In genomic region chr22:30078320-30079311, GRCh38 we compare ENCODE assay signal across 10 cellular contexts. TPM values are rescaled to one million over a fixed set of nuclear protein-coding genes. Genes with fewer than 3 reads are reported as not detected.
DNase-seq lines count a peak whose midpoint lies in the region; ATAC-seq lines count a peak whose summit lies in the region.
"Had no signal": no experiment of that assay in that cellular context is flagged by ENCODE, and none has a peak within 500 bp of the region (broad histone marks: within the 10 kb centered on the region; RNA-seq: fewer than 3 reads in every experiment).

No MANE protein-coding gene starts in this region.

- no peaks in the 10 kb centered on the region for H3K27me3 ChIP-seq in CD8-positive, alpha-beta memory T cell (ENCODE audit: insufficient read depth, low read length, poor library complexity, severe bottlenecking)
- H3K27me3 ChIP-seq: pancreas had no signal

- peaks cover 9% of the 10 kb centered on the region for H3K4me1 ChIP-seq in CD8-positive, alpha-beta memory T cell (ENCODE audit: insufficient read depth, low read length)
- H3K4me1 ChIP-seq: pancreas had no signal

- no peaks in the 10 kb centered on the region for H3K9me3 ChIP-seq in CD8-positive, alpha-beta memory T cell (ENCODE audit: low read length)
- H3K9me3 ChIP-seq: pancreas had no signal

- peaks cover 0 to 1% (median 0%) of the 10 kb centered on the region in 3 donors for H3K36me3 Mint-ChIP-seq in CD8-positive, alpha-beta memory T cell
- H3K36me3 Mint-ChIP-seq in activated CD4-positive, alpha-beta memory T cell treated with anti-CD3 and anti-CD28 coated beads, Interleukin-2, amount 10 ng/mL, durations not matched to agents 7 days and 5 days (ENCODE audit: low read depth), result no peaks in the 10 kb centered on the region

- H3K4me1 Mint-ChIP-seq in CD8-positive, alpha-beta memory T cell, result peaks cover 9 to 14% (median 13%) of the 10 kb centered on the region in 3 donors
- H3K4me1 Mint-ChIP-seq in activated CD4-positive, alpha-beta memory T cell treated with anti-CD3 and anti-CD28 coated beads, Interleukin-2, amount 10 ng/mL, durations not matched to agents 7 days and 5 days, result peaks cover 11% of the 10 kb centered on the region

- peaks cover 0 to 6% of the 10 kb centered on the region in 2 donors for H3K27me3 Mint-ChIP-seq in CD8-positive, alpha-beta memory T cell
- H3K27me3 Mint-ChIP-seq in activated CD4-positive, alpha-beta memory T cell treated with anti-CD3 and anti-CD28 coated beads, Interleukin-2, amount 10 ng/mL, durations not matched to agents 7 days and 5 days, result peaks cover 7% of the 10 kb centered on the region

- H3K27ac ChIP-seq in CD8-positive, alpha-beta memory T cell (ENCODE audit: low read depth, low read length), result no peak overlapping the region
- H3K27ac ChIP-seq: pancreas had no signal

- POLR2A ChIA-PET in CD8-positive, alpha-beta memory T cell (lab: Charles Lee), result no interaction called here
- POLR2A ChIA-PET in activated CD4-positive, alpha-beta memory T cell treated with anti-CD3 and anti-CD28 coated beads, Interleukin-2, amount 10 ng/mL, durations not matched to agents 7 days and 5 days (lab: Charles Lee), result interaction anchor here (0.6 to 1.2 kb wide), 3 partner anchors 10 to 668 kb away, joined by 3 read pairs; no protein-coding TSS in a partner anchor

- no peaks in the 10 kb centered on the region for H3K9me3 Mint-ChIP-seq in CD8-positive, alpha-beta memory T cell
- no peaks in the 10 kb centered on the region for H3K9me3 Mint-ChIP-seq in activated CD4-positive, alpha-beta memory T cell treated with anti-CD3 and anti-CD28 coated beads, Interleukin-2, amount 10 ng/mL, durations not matched to agents 7 days and 5 days

- no peaks in the 10 kb centered on the region for H3K36me3 ChIP-seq in CD8-positive, alpha-beta memory T cell (ENCODE audit: insufficient read depth, low read length)
- H3K36me3 ChIP-seq: pancreas had no signal

- H3K27ac Mint-ChIP-seq in CD8-positive, alpha-beta memory T cell, result peak overlapping the region in 7 of 8 donors; percentile 55 to 91 (median 81)
- H3K27ac Mint-ChIP-seq in activated CD4-positive, alpha-beta memory T cell treated with anti-CD3 and anti-CD28 coated beads, Interleukin-2, amount 10 ng/mL, durations not matched to agents 7 days and 5 days, result peak overlapping the region; percentile 80

- CTCF ChIA-PET in CD8-positive, alpha-beta memory T cell (lab: Charles Lee), result no interaction called here
- CTCF ChIA-PET in activated CD4-positive, alpha-beta memory T cell treated with anti-CD3 and anti-CD28 coated beads, Interleukin-2, amount 10 ng/mL, durations not matched to agents 7 days and 5 days (lab: Charles Lee), result interaction anchor here (0.7 to 2.1 kb wide), 6 partner anchors 10 to 453 kb away, joined by 3 to 13 read pairs (median 4); no protein-coding TSS in a partner anchor

- DNase-seq in CD8-positive, alpha-beta memory T cell, result peak in 1 of 5 donors; percentile 4
- peak; percentile 55 for DNase-seq in activated CD4-positive, alpha-beta memory T cell treated with anti-CD3 and anti-CD28 coated beads, Interleukin-2, amount 10 ng/mL, durations not matched to agents 7 days and 5 days
- DNase-seq in left lobe of liver (ENCODE audit: low spot score) (peak; percentile 53), UCSD-AML1 (lab: John Stamatoyannopoulos, UW; ENCODE audit: unreplicated experiment) (no peak), HT-29 (ENCODE audit: low spot score) (no peak)
- DNase-seq: NCI-H2227 treated with DMSO at 0.1 percent for 48 hours, pancreas had no signal

- ATAC-seq in HG03108 (IDR thresholded peaks at IDR 0.05; ENCODE audit: unreplicated experiment) (peak; percentile 52), left lobe of liver (no peak), GM18502 (IDR thresholded peaks at IDR 0.05; ENCODE audit: poor library complexity, unreplicated experiment) (no peak), GM18511 (IDR thresholded peaks at IDR 0.05; ENCODE audit: unreplicated experiment) (no peak)

- H3K4me3 Mint-ChIP-seq in CD8-positive, alpha-beta memory T cell, result peak overlapping the region in 6 of 7 donors; percentile 50 to 70 (median 57)
- peak overlapping the region; percentile 35 for H3K4me3 Mint-ChIP-seq in activated CD4-positive, alpha-beta memory T cell treated with anti-CD3 and anti-CD28 coated beads, Interleukin-2, amount 10 ng/mL, durations not matched to agents 7 days and 5 days

- no peak overlapping the region for H3K4me3 ChIP-seq in CD8-positive, alpha-beta memory T cell (ENCODE audit: low read length)
- H3K4me3 ChIP-seq: pancreas had no signal

RNA-seq across cellular contexts. Expression of gene HORMAD2, which starts 1.6 kb away (rescaled TPM):
- not detected for total RNA-seq in CD8-positive, alpha-beta memory T cell
- not detected for polyA plus RNA-seq in CD8-positive, alpha-beta memory T cell
- under 1 TPM in 1 of 2 experiments, not detected in 1; 0.23 TPM for total RNA-seq in activated CD4-positive, alpha-beta memory T cell treated with anti-CD3 and anti-CD28 coated beads, Interleukin-2, amount 10 ng/mL, durations not matched to agents 7 days and 5 days
- total RNA-seq in left lobe of liver, result 1.5 TPM
- total RNA-seq in HT-29 (2014; rRNA removed; shearing (Covaris generic)), result not detected in 2 replicates
- total RNA-seq: pancreas had no signal
- polyA plus RNA-seq: pancreas had no signal

Comparison
In these comparisons a context has a peak if more than half of its experiments do, and no peak if none do; other contexts are left out.
1. DNase-seq: peak in activated CD4-positive, alpha-beta memory T cell treated with anti-CD3 and anti-CD28 coated beads, Interleukin-2, amount 10 ng/mL, durations not matched to agents 7 days and 5 days (single experiment) and left lobe of liver (single experiment); none in UCSD-AML1 (single experiment) and HT-29 (single experiment).